ENCODE assay signal across 9 cellular contexts in the genomic region with DNA sequence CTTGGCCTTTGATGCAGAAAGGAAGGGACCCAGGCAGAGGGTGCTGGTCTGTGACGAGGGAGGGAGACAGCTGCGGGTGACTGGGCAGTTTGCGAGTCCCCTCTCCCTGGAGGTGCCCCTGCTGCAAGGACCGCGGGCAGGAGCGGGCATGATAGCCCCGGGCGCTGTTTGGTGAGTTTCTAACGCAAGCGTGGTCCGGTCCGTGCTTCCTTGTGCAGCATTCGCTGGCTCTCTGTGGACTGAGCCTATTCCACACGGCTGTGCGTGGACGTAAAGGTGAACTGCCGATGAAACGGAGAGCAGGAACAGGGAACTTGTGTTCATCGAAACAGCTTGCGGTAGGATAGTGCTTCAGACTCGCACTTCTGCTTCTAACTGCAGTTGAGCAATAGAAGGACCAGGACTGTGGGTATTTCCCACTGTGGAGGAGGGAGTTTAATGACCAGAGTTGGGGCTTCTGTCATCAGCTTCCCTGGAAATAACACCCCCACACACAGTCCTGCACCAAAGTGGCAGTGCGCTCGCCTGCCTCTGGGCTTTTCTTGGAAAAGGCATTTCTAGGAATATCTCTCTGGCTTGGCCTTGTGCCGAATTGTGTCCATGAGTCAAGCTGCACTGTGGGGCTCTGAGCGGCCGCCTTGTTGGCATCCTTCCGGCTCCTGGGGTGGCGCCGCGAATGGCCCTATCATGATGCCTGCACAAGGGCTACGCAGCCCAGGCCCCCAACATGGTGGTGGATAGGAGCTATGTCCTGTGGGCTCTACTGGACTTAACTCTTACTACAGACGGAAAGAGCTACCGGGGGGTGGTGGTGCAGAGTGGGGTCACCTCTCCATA. TPM values are rescaled to one million over a fixed set of nuclear protein-coding genes. Genes with fewer than 3 reads are reported as not detected.
A peak's percentile ranks its signal among the peaks of the same experiment; 100 is the strongest.
DNase-seq lines count a peak whose midpoint lies in the region; ATAC-seq and TF ChIP-seq lines count a peak whose summit lies in the region.
"Had no signal": no experiment of that assay in that cellular context is flagged by ENCODE, and none has a peak within 500 bp of the region (broad histone marks: within the 10 kb centered on the region; RNA-seq: fewer than 3 reads in every experiment).

No MANE protein-coding gene starts in this region.

- no peak overlapping the region for H3K27ac ChIP-seq in OCI-LY7 (ENCODE audit: low read depth, low read length, poor library complexity, severe bottlenecking)
- H3K27ac ChIP-seq in brain microvascular endothelial cell, result no peak overlapping the region

- no peaks in the 10 kb centered on the region for H3K9me2 ChIP-seq in OCI-LY7 (ENCODE audit: insufficient read depth, low read length)

- peaks cover 61% of the 10 kb centered on the region for H3K4me1 Mint-ChIP-seq in activated CD8-positive, alpha-beta T cell treated with anti-CD3 and anti-CD28 coated beads for 36 hours (ENCODE audit: low read depth)
- peaks cover 61 to 73% of the 10 kb centered on the region in 2 donors for H3K4me1 Mint-ChIP-seq in natural killer cell

- H3K27me3 ChIP-seq in brain microvascular endothelial cell (replicated peaks), result no peaks in the 10 kb centered on the region

- ATAC-seq in GM18519 (IDR thresholded peaks at IDR 0.05; ENCODE audit: low FRiP score, unreplicated experiment) (peak; percentile 21), HG02610 (IDR thresholded peaks at IDR 0.05; ENCODE audit: unreplicated experiment) (peak; percentile 43), natural killer cell (peak in 1 of 3 donors; percentile 48)
- ATAC-seq in activated CD8-positive, alpha-beta T cell treated with anti-CD3 and anti-CD28 coated beads for 36 hours, result peak; percentile 1

- POLR2A ChIA-PET in activated CD8-positive, alpha-beta T cell treated with anti-CD3 and anti-CD28 coated beads for 36 hours (lab: Charles Lee), result interaction anchor here (0.8 to 7.1 kb wide), 11 partner anchors 13 to 187 kb away, joined by 3 to 61 read pairs (median 3); partner anchors contain the start of gene IRF4
- POLR2A ChIA-PET in OCI-LY7 (lab: Charles Lee), result interaction anchor here (0.6 to 1.5 kb wide), 3 partner anchors 9 to 157 kb away, joined by 3 to 5 read pairs (median 3); no protein-coding TSS in a partner anchor

- H3K4me3 Mint-ChIP-seq in activated CD8-positive, alpha-beta T cell treated with anti-CD3 and anti-CD28 coated beads for 36 hours, result peak overlapping the region; percentile 14
- H3K4me3 Mint-ChIP-seq in natural killer cell, result peak overlapping the region; percentile 22

- H3K36me3 ChIP-seq in OCI-LY7 (ENCODE audit: insufficient read depth, low read length), result peaks cover 36% of the 10 kb centered on the region; the same call in 1 of the 2 replicates
- no peaks in the 10 kb centered on the region for H3K36me3 ChIP-seq in brain microvascular endothelial cell (replicated peaks)

- H2AFZ ChIP-seq in OCI-LY7 (ENCODE audit: low read length), result no peak overlapping the region

- BruUV-seq in OCI-LY7 (replicated peaks; lab: Mats Ljungman, UMichigan), result no TSS peak

- H3K4me1 ChIP-seq in OCI-LY7 (ENCODE audit: insufficient read depth, low read length, poor library complexity, severe bottlenecking), result peaks cover 44% of the 10 kb centered on the region

- no peaks in the 10 kb centered on the region for H3K79me2 ChIP-seq in OCI-LY7 (ENCODE audit: insufficient read depth, low read depth, low read length)

- no peak for TF ChIP-seq CTCF in activated CD8-positive, alpha-beta T cell treated with anti-CD3 and anti-CD28 coated beads for 36 hours (IDR thresholded peaks at IDR 0.05)
- TF ChIP-seq CTCF in natural killer cell (IDR thresholded peaks at IDR 0.05) (no peak), OCI-LY7 (conservative IDR thresholded peaks at IDR 0.05; ENCODE audit: low read length) (no peak), brain microvascular endothelial cell (IDR thresholded peaks at IDR 0.05; ENCODE audit: low read depth, low read length, missing control alignments) (no peak)

- H3K27ac Mint-ChIP-seq in activated CD8-positive, alpha-beta T cell treated with anti-CD3 and anti-CD28 coated beads for 36 hours, result peak overlapping the region; percentile 67
- H3K27ac Mint-ChIP-seq in natural killer cell, result peak overlapping the region; percentile 43 to 53

- in situ Hi-C loops in brain microvascular endothelial cell (cut with HindIII; ENCODE audit: low pct_ligation_motif_present, low sequenced_read_pairs), result no loop called here

- H4K20me1 ChIP-seq in OCI-LY7 (ENCODE audit: insufficient read depth, low read length), result no peaks in the 10 kb centered on the region

- H3K36me3 Mint-ChIP-seq in activated CD8-positive, alpha-beta T cell treated with anti-CD3 and anti-CD28 coated beads for 36 hours (ENCODE audit: low read depth), result peaks cover 12% of the 10 kb centered on the region
- H3K36me3 Mint-ChIP-seq in natural killer cell, result no peaks in the 10 kb centered on the region

- H3K9me3 Mint-ChIP-seq in activated CD8-positive, alpha-beta T cell treated with anti-CD3 and anti-CD28 coated beads for 36 hours, result no peaks in the 10 kb centered on the region
- H3K9me3 Mint-ChIP-seq in natural killer cell, result no peaks in the 10 kb centered on the region

- H3K9me3 ChIP-seq in OCI-LY7 (ENCODE audit: low read length), result no peaks in the 10 kb centered on the region

- H3K4me3 ChIP-seq in OCI-LY7 (ENCODE audit: low read depth, low read length, poor library complexity, severe bottlenecking) (no peak overlapping the region), brain microvascular endothelial cell (ENCODE audit: low read depth, low read length) (no peak overlapping the region)

- H3K4me2 ChIP-seq in OCI-LY7 (ENCODE audit: low read length), result no peak overlapping the region

- peak; percentile 47 for DNase-seq in activated CD8-positive, alpha-beta T cell treated with anti-CD3 and anti-CD28 coated beads for 36 hours
- DNase-seq in natural killer cell (no peak), OCI-LY7 (ENCODE audit: low spot score) (no peak), T-helper 9 cell (no peak), brain microvascular endothelial cell (no peak), DMS79 (lab: John Stamatoyannopoulos, UW) (no peak)
- DNase-seq: activated CD4-positive, alpha-beta T cell treated with anti-CD3 and anti-CD28 coated beads, Interleukin-2, amount 50 U/mL, for 1 hour had no signal

- H3K27me3 Mint-ChIP-seq in activated CD8-positive, alpha-beta T cell treated with anti-CD3 and anti-CD28 coated beads for 36 hours, result no peaks in the 10 kb centered on the region
- no peaks in the 10 kb centered on the region for H3K27me3 Mint-ChIP-seq in natural killer cell (ENCODE audit: low read depth in 2 of 2)

- intact Hi-C loops in activated CD8-positive, alpha-beta T cell treated with anti-CD3 and anti-CD28 coated beads for 36 hours (cut with micrococcal nuclease), result loop anchor here (2.0 to 5.0 kb wide), 2 partner anchors 46 to 152 kb away; no protein-coding TSS in a partner anchor
- intact Hi-C loops in natural killer cell (cut with micrococcal nuclease) (no loop called here), OCI-LY7 (cut with micrococcal nuclease; ENCODE audit: unreplicated experiment) (no loop called here)

- CTCF ChIA-PET in activated CD8-positive, alpha-beta T cell treated with anti-CD3 and anti-CD28 coated beads for 36 hours (lab: Charles Lee), result interaction anchor here (1.0 to 2.6 kb wide), 6 partner anchors 10 to 174 kb away, joined by 3 to 10 read pairs (median 4); no protein-coding TSS in a partner anchor
- CTCF ChIA-PET in OCI-LY7 (lab: Charles Lee; ENCODE audit: unreplicated experiment), result interaction anchor here (0.6 kb wide), 1 partner anchor 8 kb away, joined by 3 read pairs; no protein-coding TSS in a partner anchor

RNA-seq across cellular contexts. Expression of gene DUSP22, which starts 48.9 kb away (rescaled TPM):
- total RNA-seq in activated CD8-positive, alpha-beta T cell treated with anti-CD3 and anti-CD28 coated beads for 36 hours, result 10 to 100 TPM; 32.5 to 34.2 TPM
- total RNA-seq in natural killer cell, result 10 to 100 TPM; 50.4 to 61.5 (median 56.6) TPM
- total RNA-seq in OCI-LY7 (2014; rRNA removed; shearing (Covaris generic)), result 133 and 149 TPM in 2 replicates
- total RNA-seq in OCI-LY7 (2022), result 171 and 215 TPM in 2 replicates

RNA-seq across cellular contexts. Expression of gene IRF4, which starts 50.3 kb away (rescaled TPM):
- 100 to 1,000 TPM; 409 to 439 TPM for total RNA-seq in activated CD8-positive, alpha-beta T cell treated with anti-CD3 and anti-CD28 coated beads for 36 hours
- total RNA-seq in natural killer cell, result 10 to 100 TPM in 1 of 3 donors, 1 to 10 TPM in 2; 3.5 to 37.5 (median 3.5) TPM
- 143 and 189 TPM in 2 replicates for total RNA-seq in OCI-LY7 (2014; rRNA removed; shearing (Covaris generic))
- total RNA-seq in OCI-LY7 (2022), result 281 and 291 TPM in 2 replicates
